Comparison of ENCODE assay signal across 25 cellular contexts in genomic region chr5:125536582-125536981, GRCh38.
DNase-seq lines count a peak whose midpoint lies in the region; ATAC-seq and TF ChIP-seq lines count a peak whose summit lies in the region.
"Had no signal": no experiment of that assay in that cellular context is flagged by ENCODE, and none has a peak within 500 bp of the region (broad histone marks: within the 10 kb centered on the region; RNA-seq: fewer than 3 reads in every experiment).

No MANE protein-coding gene starts in this region.

- TF ChIP-seq CTCF in RWPE2 (IDR thresholded peaks at IDR 0.05; ENCODE audit: poor library complexity, severe bottlenecking) (no peak), natural killer cell (IDR thresholded peaks at IDR 0.05) (no peak), brain microvascular endothelial cell (IDR thresholded peaks at IDR 0.05; ENCODE audit: low read depth, low read length, missing control alignments) (no peak)

- DNase-seq in GM04504 (ENCODE audit: low read depth) (peak; percentile 28), RWPE2 (ENCODE audit: low spot score) (no peak), epithelial cell of prostate (ENCODE audit: low read depth, low spot score) (no peak), natural killer cell (no peak), amniotic stem cell (lab: John Stamatoyannopoulos, UW) (no peak), brain microvascular endothelial cell (no peak), NCI-H446 treated with DMSO at 0.1 percent for 48 hours (lab: John Stamatoyannopoulos, UW) (no peak)
- DNase-seq: activated CD4-positive, alpha-beta T cell treated with anti-CD3 and anti-CD28 coated beads for 36 hours; activated effector memory CD4-positive, alpha-beta T cell treated with Interleukin-2 at 50 U/mL for 16 hours; amygdala; BE2C; DMS 273 treated with DMSO at 0.1 percent for 48 hours; heart right ventricle; HFFc6; islet precursor cell; mesendoderm; NCI-H1048; NCI-H2107; NCI-H69; PC-9; stimulated activated CD4-positive, alpha-beta T cell treated with anti-CD3 and anti-CD28 coated beads, Interleukin-15, amount 100 ng/mL, for 24 hours; stimulated activated naive CD4-positive, alpha-beta T cell; tibial artery had no signal

- in situ Hi-C loops in brain microvascular endothelial cell (cut with HindIII; ENCODE audit: low pct_ligation_motif_present, low sequenced_read_pairs) = no loop called here

- H3K27me3 ChIP-seq in RWPE2 (ENCODE audit: insufficient read depth, poor library complexity, severe bottlenecking) = no peaks in the 10 kb centered on the region
- H3K27me3 ChIP-seq in brain microvascular endothelial cell (replicated peaks) = no peaks in the 10 kb centered on the region
- H3K27me3 ChIP-seq: BE2C, heart right ventricle, tibial artery had no signal

- H3K4me1 Mint-ChIP-seq in natural killer cell = peaks cover 23 to 24% of the 10 kb centered on the region in 2 donors
- H3K4me1 Mint-ChIP-seq: activated CD4-positive, alpha-beta T cell treated with anti-CD3 and anti-CD28 coated beads for 36 hours had no signal

- peak overlapping the region; percentile 64 for H3K27ac ChIP-seq in RWPE2 (ENCODE audit: poor library complexity, severe bottlenecking)
- H3K27ac ChIP-seq in epithelial cell of prostate = peak overlapping the region; percentile 50
- H3K27ac ChIP-seq in brain microvascular endothelial cell = no peak overlapping the region
- H3K27ac ChIP-seq: coronary artery, heart right ventricle, PC-9, tibial artery had no signal

- peak overlapping the region; percentile 72 for H3K4me3 Mint-ChIP-seq in natural killer cell
- H3K4me3 Mint-ChIP-seq: activated CD4-positive, alpha-beta T cell treated with anti-CD3 and anti-CD28 coated beads for 36 hours; HFFc6 had no signal

- H3K27me3 Mint-ChIP-seq in natural killer cell (ENCODE audit: low read depth in 2 of 2) = peaks cover 0 to 2% of the 10 kb centered on the region in 2 donors
- H3K27me3 Mint-ChIP-seq: activated CD4-positive, alpha-beta T cell treated with anti-CD3 and anti-CD28 coated beads for 36 hours had no signal

- H3K9me3 Mint-ChIP-seq in natural killer cell = peaks cover 3 to 8% of the 10 kb centered on the region in 2 donors

- H3K36me3 Mint-ChIP-seq in natural killer cell = peaks cover 24% of the 10 kb centered on the region

- intact Hi-C loops in natural killer cell (cut with micrococcal nuclease) = no loop called here

- H3K36me3 ChIP-seq in RWPE2 (ENCODE audit: low read depth) (no peaks in the 10 kb centered on the region), brain microvascular endothelial cell (replicated peaks) (no peaks in the 10 kb centered on the region)
- H3K36me3 ChIP-seq: BE2C, heart right ventricle, tibial artery had no signal

- peak overlapping the region; percentile 6 to 85 for H3K27ac Mint-ChIP-seq in natural killer cell
- H3K27ac Mint-ChIP-seq: activated CD4-positive, alpha-beta T cell treated with anti-CD3 and anti-CD28 coated beads for 36 hours; HFFc6 had no signal

- peaks cover 11% of the 10 kb centered on the region for H3K4me1 ChIP-seq in RWPE2 (ENCODE audit: insufficient read depth, poor library complexity, severe bottlenecking)
- H3K4me1 ChIP-seq: BE2C, heart right ventricle, tibial artery had no signal

- ATAC-seq in RWPE2 (ENCODE audit: low read depth) = peak; percentile 92
- peak in 1 of 3 donors; percentile 34 for ATAC-seq in natural killer cell
- ATAC-seq in GM21390 (IDR thresholded peaks at IDR 0.05; ENCODE audit: unreplicated experiment) = no peak
- ATAC-seq: activated CD4-positive, alpha-beta T cell treated with anti-CD3 and anti-CD28 coated beads for 36 hours; heart right ventricle had no signal

- H3K9me3 ChIP-seq in RWPE2 (ENCODE audit: severe bottlenecking) = peaks cover 5% of the 10 kb centered on the region
- H3K9me3 ChIP-seq: BE2C had no signal

- H3K4me3 ChIP-seq in RWPE2 (ENCODE audit: severe bottlenecking) = no peak overlapping the region
- no peak overlapping the region for H3K4me3 ChIP-seq in brain microvascular endothelial cell (ENCODE audit: low read depth, low read length)
- H3K4me3 ChIP-seq: coronary artery, heart right ventricle, PC-9, tibial artery had no signal
